1 cellular context compared by ENCODE assay signal in genomic region chr12:69470189-69471094, GRCh38.
TF ChIP-seq lines count a peak whose summit lies in the region.

FRS2 (plus strand) TSS chr12:69470388; CDS start chr12:69569031, 98,643 bp downstream.

TF ChIP-seq in HEK293, 187 proteins besides CTCF, POLR2A, EP300 and RAD21 (continued from another document and continues in another):
- TF ChIP-seq ZNF174 (tag by site-specific recombination; IDR thresholded peaks at IDR 0.05) = no peak
- no peak for TF ChIP-seq PRDM6 (tag by site-specific recombination; IDR thresholded peaks at IDR 0.05)
- TF ChIP-seq ZNF416 (tag by site-specific recombination; IDR thresholded peaks at IDR 0.05) = no peak
- TF ChIP-seq ZNF645 (tag by site-specific recombination; IDR thresholded peaks at IDR 0.05) = no peak
- TF ChIP-seq ZSCAN16 (tag by site-specific recombination; IDR thresholded peaks at IDR 0.05) = no peak
- TF ChIP-seq ZNF146 (tag by site-specific recombination; IDR thresholded peaks at IDR 0.05) = peak; percentile 23; the same call in 1 of the 2 replicates
- no peak for TF ChIP-seq ZNF148 (tag by site-specific recombination; IDR thresholded peaks at IDR 0.05; ENCODE audit: borderline replicate concordance)
- no peak for TF ChIP-seq ZNF362 (tag by site-specific recombination; IDR thresholded peaks at IDR 0.05)
- TF ChIP-seq ZNF544 (tag by site-specific recombination; IDR thresholded peaks at IDR 0.05) = no peak
- 0 out of 2 replicates have a peak, but pooled peaks have one; percentile 40 for TF ChIP-seq ZFP69B (tag by site-specific recombination; IDR thresholded peaks at IDR 0.05)
- no peak for TF ChIP-seq ZNF19 (tag by site-specific recombination; IDR thresholded peaks at IDR 0.05; ENCODE audit: low read depth)
- no peak for TF ChIP-seq ZNF214 (tag by site-specific recombination; IDR thresholded peaks at IDR 0.05; ENCODE audit: borderline replicate concordance)
- no peak for TF ChIP-seq REPIN1 (tag by site-specific recombination; IDR thresholded peaks at IDR 0.05; ENCODE audit: low read depth)
- TF ChIP-seq MZF1 (tag by site-specific recombination; IDR thresholded peaks at IDR 0.05; ENCODE audit: borderline replicate concordance) = no peak; the same call in 1 of the 2 replicates
- no peak for TF ChIP-seq ZBTB44 (tag by site-specific recombination; IDR thresholded peaks at IDR 0.05)
- no peak for TF ChIP-seq OSR2 (tag by site-specific recombination; IDR thresholded peaks at IDR 0.05)
- TF ChIP-seq ZSCAN4 (tag by site-specific recombination; IDR thresholded peaks at IDR 0.05) = no peak
- TF ChIP-seq GFI1B (tag by site-specific recombination; IDR thresholded peaks at IDR 0.05) = no peak; the same call in 1 of the 2 replicates
- no peak for TF ChIP-seq ZNF292 (tag by site-specific recombination; IDR thresholded peaks at IDR 0.05; ENCODE audit: borderline replicate concordance, low read depth)
- TF ChIP-seq SCRT2 (tag by site-specific recombination; IDR thresholded peaks at IDR 0.05) = 0 out of 2 replicates have a peak, but pooled peaks have one; percentile 8
- peak; percentile 79 for TF ChIP-seq ZNF335 (tag by site-specific recombination; conservative IDR thresholded peaks at IDR 0.05)
- no peak for TF ChIP-seq ZNF530 (tag by site-specific recombination; IDR thresholded peaks at IDR 0.05; ENCODE audit: low read depth)
- no peak for TF ChIP-seq ZNF521 (tag by site-specific recombination; IDR thresholded peaks at IDR 0.05)
- no peak for TF ChIP-seq ZBTB1 (tag by site-specific recombination; IDR thresholded peaks at IDR 0.05)
- no peak for TF ChIP-seq ZNF184 (tag by site-specific recombination; IDR thresholded peaks at IDR 0.05)
- peak; percentile 66; the same call in 1 of the 2 replicates for TF ChIP-seq ZNF76 (tag by site-specific recombination; IDR thresholded peaks at IDR 0.05; ENCODE audit: borderline replicate concordance, low read depth)
- TF ChIP-seq KLF9 (tag by site-specific recombination; IDR thresholded peaks at IDR 0.05; ENCODE audit: low read depth) = peak; percentile 75
- TF ChIP-seq ZNF157 (tag by site-specific recombination; IDR thresholded peaks at IDR 0.05) = no peak
- TF ChIP-seq ZNF26 (tag by site-specific recombination; IDR thresholded peaks at IDR 0.05) = no peak
- TF ChIP-seq ZNF501 (tag by site-specific recombination; IDR thresholded peaks at IDR 0.05) = peak; percentile 96
- TF ChIP-seq GLIS2 (tag by site-specific recombination; IDR thresholded peaks at IDR 0.05) = peak; percentile 67; the same call in 1 of the 2 replicates
- TF ChIP-seq ZNF785 (tag by site-specific recombination; IDR thresholded peaks at IDR 0.05) = no peak
- no peak for TF ChIP-seq ZNF776 (tag by site-specific recombination; IDR thresholded peaks at IDR 0.05; ENCODE audit: borderline replicate concordance)
- TF ChIP-seq PRDM1 (tag by site-specific recombination; IDR thresholded peaks at IDR 0.05) = no peak
- no peak for TF ChIP-seq ZNF837 (tag by site-specific recombination; IDR thresholded peaks at IDR 0.05)
- no peak for TF ChIP-seq ZNF585B (tag by site-specific recombination; IDR thresholded peaks at IDR 0.05)
- TF ChIP-seq ZNF624 (tag by site-specific recombination; IDR thresholded peaks at IDR 0.05) = no peak
- no peak for TF ChIP-seq ZNF621 (tag by site-specific recombination; IDR thresholded peaks at IDR 0.05)
- no peak for TF ChIP-seq ZNF248 (tag by site-specific recombination; IDR thresholded peaks at IDR 0.05)
- TF ChIP-seq ZSCAN23 (tag by site-specific recombination; IDR thresholded peaks at IDR 0.05) = no peak
- TF ChIP-seq ZEB2 (tag by site-specific recombination; IDR thresholded peaks at IDR 0.05) = no peak
- peak; percentile 51 for TF ChIP-seq KLF10 (tag by site-specific recombination; IDR thresholded peaks at IDR 0.05)
- no peak for TF ChIP-seq ZNF571 (tag by site-specific recombination; IDR thresholded peaks at IDR 0.05)
- no peak for TF ChIP-seq HOXA7 (CRISPR knock-in tag; IDR thresholded peaks at IDR 0.05; ENCODE audit: borderline replicate concordance)
- no peak for TF ChIP-seq ZNF133 (tag by site-specific recombination; IDR thresholded peaks at IDR 0.05)
- peak; percentile 97 for TF ChIP-seq ZBTB8A (tag by site-specific recombination; IDR thresholded peaks at IDR 0.05)
- peak; percentile 88 for TF ChIP-seq ZXDB (tag by site-specific recombination; IDR thresholded peaks at IDR 0.05)
- no peak for TF ChIP-seq ZNF664 (tag by site-specific recombination; IDR thresholded peaks at IDR 0.05)
- no peak for TF ChIP-seq ZNF488 (tag by site-specific recombination; IDR thresholded peaks at IDR 0.05)
- no peak for TF ChIP-seq ZNF510 (tag by site-specific recombination; IDR thresholded peaks at IDR 0.05; ENCODE audit: insufficient replicate concordance)
- no peak for TF ChIP-seq ZBTB7A (tag by site-specific recombination; IDR thresholded peaks at IDR 0.05; ENCODE audit: low read depth)
- TF ChIP-seq ZNF658 (tag by site-specific recombination; IDR thresholded peaks at IDR 0.05) = no peak
- no peak for TF ChIP-seq ZNF747 (tag by site-specific recombination; IDR thresholded peaks at IDR 0.05)
- no peak for TF ChIP-seq PRDM10 (tag by site-specific recombination; IDR thresholded peaks at IDR 0.05)
- TF ChIP-seq ZNF155 (tag by site-specific recombination; IDR thresholded peaks at IDR 0.05) = no peak
